Comparison of ENCODE assay signal across 7 cellular contexts in genomic region chr11:65353900-65354264, GRCh38. TPM values are rescaled to one million over a fixed set of nuclear protein-coding genes. Genes with fewer than 3 reads are reported as not detected.
A peak's percentile ranks its signal among the peaks of the same experiment; 100 is the strongest.
DNase-seq lines count a peak whose midpoint lies in the region; ATAC-seq, FAIRE-seq and TF ChIP-seq lines count a peak whose summit lies in the region.
"Had no signal": no experiment of that assay in that cellular context is flagged by ENCODE, and none has a peak within 500 bp of the region (broad histone marks: within the 10 kb centered on the region; RNA-seq: fewer than 3 reads in every experiment).

No MANE protein-coding gene starts in this region.

- DNase-seq in CD4-positive, CD25-positive, alpha-beta regulatory T cell: no peak
- no peak for DNase-seq in activated T-helper 1 cell treated with anti-CD3 and anti-CD28 coated beads, Interleukin-12 subunit alpha, Interleukin-12 subunit beta, Interleukin-2, Interleukin-4 antibody, amounts not matched to agents 30 ng/mL and 10 ng/mL and 1 ng/mL, durations not matched to agents 14 hours and 24 hours and 36 hours (ENCODE audit: low spot score)
- DNase-seq in lower lobe of right lung (no peak), NAMALWA (ENCODE audit: low spot score) (no peak), SW 1271 (lab: John Stamatoyannopoulos, UW) (no peak), small intestine (no peak)

- no peak for FAIRE-seq in small intestine (lab: Jason Lieb, UNC)

- intact Hi-C loops in activated T-helper 1 cell treated with anti-CD3 and anti-CD28 coated beads, Interleukin-12 subunit alpha, Interleukin-12 subunit beta, Interleukin-2, Interleukin-4 antibody, amounts not matched to agents 30 ng/mL and 10 ng/mL and 1 ng/mL, durations not matched to agents 14 hours and 24 hours and 36 hours (cut with micrococcal nuclease): loop anchor here (1.0 to 2.0 kb wide), 6 partner anchors 21 to 261 kb away; partner anchors contain the start of genes CDC42EP2, DPF2, PCNX3 and SLC25A45
- intact Hi-C loops in lower lobe of right lung (cut with DNase I): no loop called here

- peaks cover 35% of the 10 kb centered on the region for H3K36me3 ChIP-seq in CD4-positive, CD25-positive, alpha-beta regulatory T cell (ENCODE audit: control insufficient read depth, insufficient read depth, low read length)
- peaks cover 40% of the 10 kb centered on the region for H3K36me3 ChIP-seq in lower lobe of right lung
- peaks cover 6 to 13% of the 10 kb centered on the region in 2 donors for H3K36me3 ChIP-seq in small intestine (ENCODE audit: control insufficient read depth in 2 of 2, insufficient read depth in 2 of 2, low read length in 2 of 2)

- peaks cover 14% of the 10 kb centered on the region for H3K36me3 Mint-ChIP-seq in CD4-positive, CD25-positive, alpha-beta regulatory T cell
- H3K36me3 Mint-ChIP-seq in activated T-helper 1 cell treated with anti-CD3 and anti-CD28 coated beads, Interleukin-12 subunit alpha, Interleukin-12 subunit beta, Interleukin-2, Interleukin-4 antibody, amounts not matched to agents 30 ng/mL and 10 ng/mL and 1 ng/mL, durations not matched to agents 14 hours and 24 hours and 36 hours (ENCODE audit: low read depth): peaks cover 12% of the 10 kb centered on the region

- peak overlapping the region; percentile 73 for H3K27ac ChIP-seq in CD4-positive, CD25-positive, alpha-beta regulatory T cell (ENCODE audit: insufficient read depth, low read length, poor library complexity, severe bottlenecking)
- H3K27ac ChIP-seq in lower lobe of right lung (peak overlapping the region; percentile 22), small intestine (ENCODE audit: low read depth in 1 of 2, low read length in 1 of 2) (peak overlapping the region in 1 of 2 donors; percentile 29)

- H3K9me3 ChIP-seq in CD4-positive, CD25-positive, alpha-beta regulatory T cell (ENCODE audit: control insufficient read depth in 2 of 2, low read length in 2 of 2): no peaks in the 10 kb centered on the region
- H3K9me3 ChIP-seq in lower lobe of right lung: no peaks in the 10 kb centered on the region
- no peaks in the 10 kb centered on the region for H3K9me3 ChIP-seq in small intestine (ENCODE audit: control insufficient read depth, low read depth)

- TF ChIP-seq CTCF in lower lobe of right lung (IDR thresholded peaks at IDR 0.05): no peak

- H3K4me1 ChIP-seq in CD4-positive, CD25-positive, alpha-beta regulatory T cell (ENCODE audit: control insufficient read depth, insufficient read depth, low read length, poor library complexity, severe bottlenecking): peaks cover 10% of the 10 kb centered on the region
- H3K4me1 ChIP-seq in lower lobe of right lung: peaks cover 22% of the 10 kb centered on the region
- peaks cover 4 to 10% of the 10 kb centered on the region in 2 donors for H3K4me1 ChIP-seq in small intestine (ENCODE audit: control insufficient read depth in 2 of 2, insufficient read depth in 1 of 2, low read depth in 1 of 2, low read length in 1 of 2)

- peak overlapping the region; percentile 68 to 95 (median 85) for H3K27ac Mint-ChIP-seq in CD4-positive, CD25-positive, alpha-beta regulatory T cell
- peak overlapping the region; percentile 63 for H3K27ac Mint-ChIP-seq in activated T-helper 1 cell treated with anti-CD3 and anti-CD28 coated beads, Interleukin-12 subunit alpha, Interleukin-12 subunit beta, Interleukin-2, Interleukin-4 antibody, amounts not matched to agents 30 ng/mL and 10 ng/mL and 1 ng/mL, durations not matched to agents 14 hours and 24 hours and 36 hours

- WGBS in small intestine, 3 donors: 24 to 40% (median 25%) methylated on average over 16 of the region's 16 CpGs

- peak overlapping the region; percentile 59 for H3K4me3 ChIP-seq in CD4-positive, CD25-positive, alpha-beta regulatory T cell (ENCODE audit: low read depth, low read length)
- H3K4me3 ChIP-seq in lower lobe of right lung: peak overlapping the region; percentile 73
- H3K4me3 ChIP-seq in small intestine (ENCODE audit: low read depth in 1 of 2, low read length in 2 of 2): peak overlapping the region in 1 of 2 donors; percentile 68

- peaks cover 14% of the 10 kb centered on the region for H3K27me3 Mint-ChIP-seq in CD4-positive, CD25-positive, alpha-beta regulatory T cell
- peaks cover 16% of the 10 kb centered on the region for H3K27me3 Mint-ChIP-seq in activated T-helper 1 cell treated with anti-CD3 and anti-CD28 coated beads, Interleukin-12 subunit alpha, Interleukin-12 subunit beta, Interleukin-2, Interleukin-4 antibody, amounts not matched to agents 30 ng/mL and 10 ng/mL and 1 ng/mL, durations not matched to agents 14 hours and 24 hours and 36 hours (ENCODE audit: insufficient read depth)

- H3K4me1 Mint-ChIP-seq in CD4-positive, CD25-positive, alpha-beta regulatory T cell: peaks cover 5 to 16% (median 9%) of the 10 kb centered on the region in 4 donors
- H3K4me1 Mint-ChIP-seq in activated T-helper 1 cell treated with anti-CD3 and anti-CD28 coated beads, Interleukin-12 subunit alpha, Interleukin-12 subunit beta, Interleukin-2, Interleukin-4 antibody, amounts not matched to agents 30 ng/mL and 10 ng/mL and 1 ng/mL, durations not matched to agents 14 hours and 24 hours and 36 hours (ENCODE audit: low read depth): peaks cover 8% of the 10 kb centered on the region

- no peaks in the 10 kb centered on the region for H3K9me3 Mint-ChIP-seq in CD4-positive, CD25-positive, alpha-beta regulatory T cell
- H3K9me3 Mint-ChIP-seq in activated T-helper 1 cell treated with anti-CD3 and anti-CD28 coated beads, Interleukin-12 subunit alpha, Interleukin-12 subunit beta, Interleukin-2, Interleukin-4 antibody, amounts not matched to agents 30 ng/mL and 10 ng/mL and 1 ng/mL, durations not matched to agents 14 hours and 24 hours and 36 hours: no peaks in the 10 kb centered on the region

- H3K4me3 Mint-ChIP-seq in CD4-positive, CD25-positive, alpha-beta regulatory T cell: peak overlapping the region; percentile 71 to 94 (median 78)
- peak overlapping the region; percentile 40 for H3K4me3 Mint-ChIP-seq in activated T-helper 1 cell treated with anti-CD3 and anti-CD28 coated beads, Interleukin-12 subunit alpha, Interleukin-12 subunit beta, Interleukin-2, Interleukin-4 antibody, amounts not matched to agents 30 ng/mL and 10 ng/mL and 1 ng/mL, durations not matched to agents 14 hours and 24 hours and 36 hours

- no peak for ATAC-seq in CD4-positive, CD25-positive, alpha-beta regulatory T cell (ENCODE audit: low read depth in 2 of 2)
- peak in 1 of 2 donors; percentile 1 for ATAC-seq in lower lobe of right lung

- no peaks in the 10 kb centered on the region for H3K27me3 ChIP-seq in CD4-positive, CD25-positive, alpha-beta regulatory T cell (ENCODE audit: control insufficient read depth, insufficient read depth, low read length)
- H3K27me3 ChIP-seq in lower lobe of right lung (ENCODE audit: low read depth): peaks cover 13% of the 10 kb centered on the region
- H3K27me3 ChIP-seq in small intestine (ENCODE audit: control insufficient read depth in 2 of 2, insufficient read depth in 2 of 2, low read length in 2 of 2): no peaks in the 10 kb centered on the region

RNA-seq across cellular contexts. Expression of gene TIGD3, which starts 0.7 kb away (rescaled TPM):
- 0.37 TPM for total RNA-seq in CD4-positive, CD25-positive, alpha-beta regulatory T cell
- under 1 TPM; 0.19 to 0.90 (median 0.59) TPM for polyA plus RNA-seq in CD4-positive, CD25-positive, alpha-beta regulatory T cell
- total RNA-seq in activated T-helper 1 cell treated with anti-CD3 and anti-CD28 coated beads, Interleukin-12 subunit alpha, Interleukin-12 subunit beta, Interleukin-2, Interleukin-4 antibody, amounts not matched to agents 30 ng/mL and 10 ng/mL and 1 ng/mL, durations not matched to agents 14 hours and 24 hours and 36 hours: 1.1 TPM in 2 replicates
- 0.18 TPM for total RNA-seq in lower lobe of right lung
- polyA plus RNA-seq in small intestine: 1 to 10 TPM; 2.1 to 9.4 (median 5.1) TPM
- total RNA-seq: lung microvascular endothelial cell had no signal

RNA-seq across cellular contexts. Expression of gene DPF2, which starts 20.2 kb away (rescaled TPM):
- total RNA-seq in CD4-positive, CD25-positive, alpha-beta regulatory T cell: 67.0 TPM
- 10 to 100 TPM; 70.3 to 81.4 (median 74.9) TPM for polyA plus RNA-seq in CD4-positive, CD25-positive, alpha-beta regulatory T cell
- total RNA-seq in activated T-helper 1 cell treated with anti-CD3 and anti-CD28 coated beads, Interleukin-12 subunit alpha, Interleukin-12 subunit beta, Interleukin-2, Interleukin-4 antibody, amounts not matched to agents 30 ng/mL and 10 ng/mL and 1 ng/mL, durations not matched to agents 14 hours and 24 hours and 36 hours: 84.5 and 93.1 TPM in 2 replicates
- total RNA-seq in lower lobe of right lung: 45.8 TPM
- polyA plus RNA-seq in small intestine: 10 to 100 TPM; 12.5 to 22.6 (median 17.6) TPM

RNA-seq across cellular contexts. Expression of gene SLC25A45, which starts 28.6 kb away (rescaled TPM):
- total RNA-seq in CD4-positive, CD25-positive, alpha-beta regulatory T cell: 40.3 TPM
- polyA plus RNA-seq in CD4-positive, CD25-positive, alpha-beta regulatory T cell: 10 to 100 TPM; 11.1 to 16.9 (median 13.8) TPM
- total RNA-seq in activated T-helper 1 cell treated with anti-CD3 and anti-CD28 coated beads, Interleukin-12 subunit alpha, Interleukin-12 subunit beta, Interleukin-2, Interleukin-4 antibody, amounts not matched to agents 30 ng/mL and 10 ng/mL and 1 ng/mL, durations not matched to agents 14 hours and 24 hours and 36 hours: 15.3 and 19.4 TPM in 2 replicates
- 13.0 TPM for total RNA-seq in lower lobe of right lung
- 10 to 100 TPM; 13.9 to 26.2 (median 18.1) TPM for polyA plus RNA-seq in small intestine

RNA-seq across cellular contexts. Expression of gene FRMD8, which starts 32.6 kb away (rescaled TPM):
- total RNA-seq in CD4-positive, CD25-positive, alpha-beta regulatory T cell: 47.4 TPM
- 10 to 100 TPM; 48.7 to 55.1 (median 53.9) TPM for polyA plus RNA-seq in CD4-positive, CD25-positive, alpha-beta regulatory T cell
- total RNA-seq in activated T-helper 1 cell treated with anti-CD3 and anti-CD28 coated beads, Interleukin-12 subunit alpha, Interleukin-12 subunit beta, Interleukin-2, Interleukin-4 antibody, amounts not matched to agents 30 ng/mL and 10 ng/mL and 1 ng/mL, durations not matched to agents 14 hours and 24 hours and 36 hours: 40.5 and 42.3 TPM in 2 replicates
- 22.6 TPM for total RNA-seq in lower lobe of right lung
- 10 to 100 TPM; 24.4 to 31.1 (median 27.7) TPM for polyA plus RNA-seq in small intestine

RNA-seq across cellular contexts. Expression of gene CDC42EP2, which starts 39.2 kb away (rescaled TPM):
- 1.9 TPM for total RNA-seq in CD4-positive, CD25-positive, alpha-beta regulatory T cell
- polyA plus RNA-seq in CD4-positive, CD25-positive, alpha-beta regulatory T cell: not detected
- total RNA-seq in activated T-helper 1 cell treated with anti-CD3 and anti-CD28 coated beads, Interleukin-12 subunit alpha, Interleukin-12 subunit beta, Interleukin-2, Interleukin-4 antibody, amounts not matched to agents 30 ng/mL and 10 ng/mL and 1 ng/mL, durations not matched to agents 14 hours and 24 hours and 36 hours: 1.6 and 2.7 TPM in 2 replicates
- 17.0 TPM for total RNA-seq in lower lobe of right lung
- 10 to 100 TPM; 22.2 to 39.4 (median 29.1) TPM for polyA plus RNA-seq in small intestine
